1 cellular context compared by ENCODE assay signal in genomic region chr19:14405758-14406644, GRCh38.
TF ChIP-seq lines count a peak whose summit lies in the region.

No MANE protein-coding gene starts in this region.

TF ChIP-seq in IMR-90, 13 proteins besides CTCF, POLR2A, EP300 and RAD21:
- TF ChIP-seq BHLHE40 (IDR thresholded peaks at IDR 0.05; ENCODE audit: low read depth, low read length) (no peak), SMC3 (IDR thresholded peaks at IDR 0.05; ENCODE audit: low read depth, low read length) (peak; percentile 66), MAZ (IDR thresholded peaks at IDR 0.05; ENCODE audit: borderline replicate concordance, low read depth, low read length) (peak; percentile 89; the same call in 1 of the 2 replicates)
TF ChIP-seq in IMR-90: peak in this region for 2.
